In the genomic region with DNA sequence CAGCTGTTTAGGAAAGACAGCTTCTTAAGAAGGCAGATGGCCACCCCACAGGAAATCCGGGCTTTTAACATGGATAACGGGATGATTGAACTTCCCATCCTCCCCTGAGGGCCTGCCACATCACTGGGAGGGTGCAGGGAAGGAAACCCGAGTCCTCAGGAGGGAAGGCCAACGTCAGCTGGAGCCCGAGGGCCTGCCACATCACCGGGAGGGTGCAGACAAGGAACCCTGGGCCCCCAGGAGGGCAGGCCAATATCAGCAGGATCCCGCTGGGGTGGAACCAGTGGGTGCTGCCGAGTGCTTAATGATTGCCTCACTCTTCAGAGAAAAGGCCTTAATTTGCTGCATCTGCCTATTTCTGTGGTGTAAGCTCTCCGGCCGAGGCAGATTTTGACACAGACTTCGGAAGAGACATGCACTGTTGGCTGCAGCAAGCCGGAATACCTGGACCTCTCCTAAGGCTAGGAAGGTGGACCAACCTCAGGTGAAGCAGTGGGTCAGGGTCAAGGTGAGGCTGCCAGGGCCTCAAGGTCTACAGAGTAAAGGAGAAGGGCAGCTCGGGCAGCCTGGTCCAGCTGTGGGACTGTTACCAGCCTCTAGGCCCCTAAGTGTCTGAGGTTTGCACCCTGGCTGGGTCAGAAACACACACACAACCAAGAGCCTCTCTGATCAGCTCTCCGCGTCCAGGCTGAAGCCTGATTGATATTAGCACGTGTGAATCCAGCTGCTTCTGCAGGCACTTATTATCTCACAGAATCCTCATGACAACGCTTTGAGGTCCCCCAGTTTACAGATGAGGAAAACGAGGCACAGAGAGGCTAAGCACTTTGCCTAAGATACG, we compare ENCODE assay signal across 12 cellular contexts. TPM values are rescaled to one million over a fixed set of nuclear protein-coding genes. Genes with fewer than 3 reads are reported as not detected.
DNase-seq lines count a peak whose midpoint lies in the region; ATAC-seq, FAIRE-seq and TF ChIP-seq lines count a peak whose summit lies in the region.
"Had no signal": no experiment of that assay in that cellular context is flagged by ENCODE, and none has a peak within 500 bp of the region (broad histone marks: within the 10 kb centered on the region; RNA-seq: fewer than 3 reads in every experiment).

No MANE protein-coding gene starts in this region.

- H3K79me2 ChIP-seq in GM23248 (ENCODE audit: insufficient read depth) (no peaks in the 10 kb centered on the region), endothelial cell of umbilical vein (ENCODE audit: control insufficient read depth, insufficient read depth, low read length) (no peaks in the 10 kb centered on the region)

- BruUV-seq in endothelial cell of umbilical vein (replicated peaks; lab: Mats Ljungman, UMichigan) = no TSS peak

- H3F3A ChIP-seq in GM23248 (ENCODE audit: insufficient read depth) = peaks cover 40% of the 10 kb centered on the region

- H3K36me3 Mint-ChIP-seq in immature natural killer cell = no peaks in the 10 kb centered on the region
- H3K36me3 Mint-ChIP-seq in activated T-helper 17 cell treated with anti-CD3 and anti-CD28 coated beads, Interleukin-2, amount 50 U/mL, for 72 hours (ENCODE audit: low read depth) = no peaks in the 10 kb centered on the region
- H3K36me3 Mint-ChIP-seq: activated naive CD8-positive, alpha-beta T cell treated with anti-CD3 and anti-CD28 coated beads, Interleukin-2, amount 10 ng/mL, durations not matched to agents 7 days and 5 days had no signal

- no peak for FAIRE-seq in endothelial cell of umbilical vein (lab: Jason Lieb, UNC)
- FAIRE-seq: keratinocyte had no signal

- peaks cover 47% of the 10 kb centered on the region for H3K4me1 ChIP-seq in GM23248 (ENCODE audit: insufficient read depth)
- H3K4me1 ChIP-seq in endothelial cell of umbilical vein (ENCODE audit: control insufficient read depth, extremely low read depth, insufficient read depth, low read length) = peaks cover 22% of the 10 kb centered on the region

- CTCF ChIA-PET in endothelial cell of umbilical vein (lab: Charles Lee) = interaction anchor here (0.8 to 2.5 kb wide), 4 partner anchors 14 to 177 kb away, joined by 3 to 7 read pairs (median 6); partner anchors contain the start of gene COL5A1

- H3K27me3 Mint-ChIP-seq in immature natural killer cell (ENCODE audit: low read depth in 3 of 3) = peaks cover 2 to 7% (median 6%) of the 10 kb centered on the region in 3 donors
- H3K27me3 Mint-ChIP-seq in activated T-helper 17 cell treated with anti-CD3 and anti-CD28 coated beads, Interleukin-2, amount 50 U/mL, for 72 hours = peaks cover 3% of the 10 kb centered on the region
- H3K27me3 Mint-ChIP-seq: activated naive CD8-positive, alpha-beta T cell treated with anti-CD3 and anti-CD28 coated beads, Interleukin-2, amount 10 ng/mL, durations not matched to agents 7 days and 5 days had no signal

- no peak for DNase-seq in GM23248
- peak; percentile 80 for DNase-seq in NCI-H82 treated with DMSO at 0.1 percent for 48 hours (lab: John Stamatoyannopoulos, UW; ENCODE audit: unreplicated experiment)
- DNase-seq in endothelial cell of umbilical vein (ENCODE audit: low read depth, low spot score) = no peak
- peak; percentile 35 for DNase-seq in sciatic nerve (ENCODE audit: low spot score)
- no peak for DNase-seq in immature natural killer cell
- DNase-seq: activated CD4-positive, alpha-beta T cell treated with anti-CD3 and anti-CD28 coated beads, Interleukin-2, amount 50 U/mL, for 48 hours; activated naive CD8-positive, alpha-beta T cell treated with anti-CD3 and anti-CD28 coated beads, Interleukin-2, amount 10 ng/mL, durations not matched to agents 7 days and 5 days; DMS53; NCI-H510A treated with DMSO at 0.1 percent for 48 hours had no signal

- H4K20me1 ChIP-seq in GM23248 (ENCODE audit: insufficient read depth) = no peaks in the 10 kb centered on the region
- no peaks in the 10 kb centered on the region for H4K20me1 ChIP-seq in endothelial cell of umbilical vein (replicated peaks; ENCODE audit: control insufficient read depth, extremely low read depth, insufficient read depth, low read length)

- TF ChIP-seq CTCF in endothelial cell of umbilical vein (IDR thresholded peaks at IDR 0.05; ENCODE audit: extremely low read depth in 1 of 2, insufficient read depth in 1 of 2, low read depth in 1 of 2, low read length in 2 of 2) = no peak

- H3K27me3 ChIP-seq in GM23248 (replicated peaks; ENCODE audit: insufficient read depth) (no peaks in the 10 kb centered on the region), endothelial cell of umbilical vein (ENCODE audit: control insufficient read depth in 2 of 2, insufficient read depth in 2 of 2, low read length in 2 of 2) (no peaks in the 10 kb centered on the region)

- H3K9me3 Mint-ChIP-seq in immature natural killer cell = no peaks in the 10 kb centered on the region
- H3K9me3 Mint-ChIP-seq in activated T-helper 17 cell treated with anti-CD3 and anti-CD28 coated beads, Interleukin-2, amount 50 U/mL, for 72 hours = no peaks in the 10 kb centered on the region
- H3K9me3 Mint-ChIP-seq: activated naive CD8-positive, alpha-beta T cell treated with anti-CD3 and anti-CD28 coated beads, Interleukin-2, amount 10 ng/mL, durations not matched to agents 7 days and 5 days had no signal

- H3K4me3 Mint-ChIP-seq in immature natural killer cell = no peak overlapping the region
- H3K4me3 Mint-ChIP-seq in activated T-helper 17 cell treated with anti-CD3 and anti-CD28 coated beads, Interleukin-2, amount 50 U/mL, for 72 hours = no peak overlapping the region
- H3K4me3 Mint-ChIP-seq: activated naive CD8-positive, alpha-beta T cell treated with anti-CD3 and anti-CD28 coated beads, Interleukin-2, amount 10 ng/mL, durations not matched to agents 7 days and 5 days had no signal

- H3K9me1 ChIP-seq in endothelial cell of umbilical vein (replicated peaks; ENCODE audit: control insufficient read depth, extremely low read depth, insufficient read depth, low read length) = no peaks in the 10 kb centered on the region

- in situ Hi-C loops in GM23248 (cut with MboI) = no loop called here

- ATAC-seq in sciatic nerve = no peak
- ATAC-seq in activated T-helper 17 cell treated with anti-CD3 and anti-CD28 coated beads, Interleukin-2, amount 50 U/mL, for 72 hours (replicated peaks) = no peak
- no peak for ATAC-seq in HG02973 (IDR thresholded peaks at IDR 0.05; ENCODE audit: unreplicated experiment)

- H3K9ac ChIP-seq in GM23248 (peak overlapping the region; percentile 79; the same call in 1 of the 2 replicates), endothelial cell of umbilical vein (replicated peaks; ENCODE audit: extremely low read depth, insufficient read depth, low read length) (no peak overlapping the region)

- no peak overlapping the region for H3K27ac Mint-ChIP-seq in immature natural killer cell
- no peak overlapping the region for H3K27ac Mint-ChIP-seq in activated T-helper 17 cell treated with anti-CD3 and anti-CD28 coated beads, Interleukin-2, amount 50 U/mL, for 72 hours
- H3K27ac Mint-ChIP-seq: activated naive CD8-positive, alpha-beta T cell treated with anti-CD3 and anti-CD28 coated beads, Interleukin-2, amount 10 ng/mL, durations not matched to agents 7 days and 5 days had no signal

- H3K27ac ChIP-seq in GM23248 = peak overlapping the region; percentile 97; the same call in 1 of the 2 replicates
- no peak overlapping the region for H3K27ac ChIP-seq in endothelial cell of umbilical vein (ENCODE audit: insufficient read depth, low read depth, low read length)

- 87 to 91% methylated on average over 19 of the region's 19 CpGs for WGBS in GM23248 (ENCODE audit: low coverage in 1 of 2, low lambda C conversion rate in 2 of 2, missing lambda C conversion rate in 2 of 2), 2 experiments

- dilution Hi-C loops in endothelial cell of umbilical vein (cut with MboI; ENCODE audit: extremely low pct_ligation_motif_present, low sequenced_read_pairs) = no loop called here

- no peak for TF ChIP-seq POLR2A in endothelial cell of umbilical vein (IDR thresholded peaks at IDR 0.05; ENCODE audit: low read depth, low read length)

- POLR2A ChIA-PET in endothelial cell of umbilical vein (lab: Charles Lee) = no interaction called here

- H3K4me1 Mint-ChIP-seq in immature natural killer cell = no peaks in the 10 kb centered on the region
- H3K4me1 Mint-ChIP-seq in activated T-helper 17 cell treated with anti-CD3 and anti-CD28 coated beads, Interleukin-2, amount 50 U/mL, for 72 hours = no peaks in the 10 kb centered on the region
- H3K4me1 Mint-ChIP-seq: activated naive CD8-positive, alpha-beta T cell treated with anti-CD3 and anti-CD28 coated beads, Interleukin-2, amount 10 ng/mL, durations not matched to agents 7 days and 5 days had no signal

- H3K9me3 ChIP-seq in GM23248 (ENCODE audit: low read depth) (no peaks in the 10 kb centered on the region), endothelial cell of umbilical vein (replicated peaks; ENCODE audit: control insufficient read depth, insufficient read depth, low read length) (no peaks in the 10 kb centered on the region)

- intact Hi-C loops in endothelial cell of umbilical vein (cut with micrococcal nuclease) = no loop called here
- intact Hi-C loops in sciatic nerve (cut with DNase I) = no loop called here

- H3K36me3 ChIP-seq in GM23248 (ENCODE audit: low read depth) = no peaks in the 10 kb centered on the region
- no peaks in the 10 kb centered on the region for H3K36me3 ChIP-seq in endothelial cell of umbilical vein (ENCODE audit: control insufficient read depth in 2 of 2, extremely low read depth in 1 of 2, insufficient read depth in 2 of 2, low read length in 2 of 2)

- H3K4me2 ChIP-seq in GM23248 (ENCODE audit: unreplicated experiment) (no peak overlapping the region), endothelial cell of umbilical vein (ENCODE audit: insufficient read depth, low read length) (no peak overlapping the region)

- H2AFZ ChIP-seq in GM23248 (0 out of 2 replicates have a peak overlapping the region, but pooled peaks have one; percentile 49), endothelial cell of umbilical vein (ENCODE audit: low read depth, low read length) (peak overlapping the region; percentile 56)

- H3K4me3 ChIP-seq in GM23248 (no peak overlapping the region), endothelial cell of umbilical vein (replicated peaks in 1 of 3; ENCODE audit: insufficient read depth in 1 of 3, low read depth in 1 of 3, low read length in 3 of 3) (no peak overlapping the region)

- H3K9me2 ChIP-seq in GM23248 (ENCODE audit: insufficient read depth) = no peaks in the 10 kb centered on the region

RNA-seq across cellular contexts. Expression of gene COL5A1, which starts 14.8 kb away (rescaled TPM):
- total RNA-seq in GM23248 (2014; rRNA removed; shearing (Covaris generic)) = 812 and 897 TPM in 2 replicates
- polyA plus RNA-seq in GM23248 (2016; fragmentation: Nextera tagmentation; extraction: Ambion mirVana) (206 and 211 TPM in 2 replicates), endothelial cell of umbilical vein (97.4 and 102 TPM in 2 replicates), immature natural killer cell (not detected)
- total RNA-seq in endothelial cell of umbilical vein (164 and 175 TPM in 2 replicates), sciatic nerve (79.4 TPM)
- polyA plus RNA-seq in endothelial cell of umbilical vein (2011; cell fraction: cytosol; rRNA removed) = 104 and 105 TPM in 2 replicates
- polyA plus RNA-seq in endothelial cell of umbilical vein (2011; cell fraction: nucleus; rRNA removed) = 264 and 309 TPM in 2 replicates
- 168 and 382 TPM in 2 replicates for polyA plus RNA-seq in endothelial cell of umbilical vein (2012)
- 111 and 113 TPM in 2 replicates for polyA minus RNA-seq in endothelial cell of umbilical vein
- 29.8 TPM for polyA minus RNA-seq in endothelial cell of umbilical vein (2011; cell fraction: cytosol; rRNA and poly(A)+ RNA removed)
- polyA minus RNA-seq in endothelial cell of umbilical vein (2011; cell fraction: nucleus; rRNA and poly(A)+ RNA removed) = 81.2 and 123 TPM in 2 replicates
- 1 to 10 TPM in 1 of 2 donors, under 1 TPM in 1; 0.50 to 1.3 TPM for total RNA-seq in activated T-helper 17 cell treated with anti-CD3 and anti-CD28 coated beads, Interleukin-2, amount 50 U/mL, for 72 hours

Comparison
In these comparisons a context has a peak if more than half of its experiments do, and no peak if none do; other contexts are left out.
1. DNase-seq: peak in NCI-H82 treated with DMSO at 0.1 percent for 48 hours (single experiment) and sciatic nerve (single experiment); none in GM23248 (single experiment), endothelial cell of umbilical vein (single experiment) and immature natural killer cell (0 of 3).
2. RNA of gene COL5A1, which starts 14.8 kb away (total RNA-seq): 812 to 897 TPM in GM23248, 164 to 175 TPM in endothelial cell of umbilical vein and 79.4 TPM in sciatic nerve (single experiment); 0.50 to 1.3 TPM in activated T-helper 17 cell treated with anti-CD3 and anti-CD28 coated beads, Interleukin-2, amount 50 U/mL, for 72 hours; every median in the first group is over 10 times any median in the second.